19 cellular contexts compared by ENCODE assay signal in the genomic region with DNA sequence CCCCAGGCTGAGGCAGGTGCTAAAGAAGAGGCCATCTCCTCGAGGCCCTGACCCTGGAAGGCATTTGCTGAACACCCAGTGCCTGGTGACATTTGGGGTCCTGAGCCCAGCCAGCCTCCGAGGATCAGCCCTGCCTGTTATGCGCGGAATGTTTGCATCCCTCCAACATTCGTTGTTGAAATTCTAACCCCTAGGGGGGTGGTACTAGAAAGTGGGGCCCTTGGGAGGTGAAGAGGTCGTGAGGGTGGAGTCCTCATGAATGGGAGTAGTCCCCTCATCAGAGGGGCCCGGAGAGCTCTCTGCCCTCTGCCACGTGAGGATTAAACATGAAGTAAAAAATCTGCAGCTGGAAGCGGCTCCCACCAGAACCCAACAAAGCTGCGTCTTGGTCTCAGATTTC. TPM values are rescaled to one million over a fixed set of nuclear protein-coding genes. Genes with fewer than 3 reads are reported as not detected.
A peak's percentile ranks its signal among the peaks of the same experiment; 100 is the strongest.
DNase-seq lines count a peak whose midpoint lies in the region; ATAC-seq and TF ChIP-seq lines count a peak whose summit lies in the region.
"Had no signal": no experiment of that assay in that cellular context is flagged by ENCODE, and none has a peak within 500 bp of the region (broad histone marks: within the 10 kb centered on the region; RNA-seq: fewer than 3 reads in every experiment).

No MANE protein-coding gene starts in this region.

- H3K27me3 ChIP-seq in GM23338 (ENCODE audit: insufficient read depth) (no peaks in the 10 kb centered on the region), A673 (replicated peaks; ENCODE audit: insufficient read depth, low read depth, low read length, poor library complexity) (no peaks in the 10 kb centered on the region)

- H3K9me3 Mint-ChIP-seq in GM23338 (peaks cover 13% of the 10 kb centered on the region), brain (peaks cover 13 to 23% (median 21%) of the 10 kb centered on the region in 5 experiments), mesothelial cell of epicardium (peaks cover 17% of the 10 kb centered on the region)
- H3K9me3 Mint-ChIP-seq: HFFc6 had no signal

- TF ChIP-seq CTCF in GM23338 (conservative IDR thresholded peaks at IDR 0.05; ENCODE audit: low read depth in 2 of 2), result no peak
- TF ChIP-seq CTCF in brain (conservative IDR thresholded peaks at IDR 0.05), result no peak
- TF ChIP-seq CTCF in mesothelial cell of epicardium (IDR thresholded peaks at IDR 0.05; ENCODE audit: unreplicated experiment), result no peak
- TF ChIP-seq CTCF in A673 (conservative IDR thresholded peaks at IDR 0.05; ENCODE audit: low read depth, low read length), result no peak

- no TSS peak for BruUV-seq in A673 (replicated peaks; lab: Mats Ljungman, UMichigan)

- ATAC-seq in GM23338 (peak; percentile 55), sciatic nerve (peak; percentile 10)

- H3K4me3 Mint-ChIP-seq in GM23338, result no peak overlapping the region
- H3K4me3 Mint-ChIP-seq in brain, result peak overlapping the region in 1 of 5 experiments; percentile 40
- H3K4me3 Mint-ChIP-seq in mesothelial cell of epicardium, result no peak overlapping the region
- H3K4me3 Mint-ChIP-seq: CD4-positive, alpha-beta memory T cell; HFFc6; IgD-negative memory B cell had no signal

- peak overlapping the region; percentile 81 for H2AFZ ChIP-seq in GM23338
- H2AFZ ChIP-seq: GM23248 had no signal

- H3K4me1 Mint-ChIP-seq in GM23338 (peaks cover 8% of the 10 kb centered on the region), brain (peaks cover 36% of the 10 kb centered on the region), mesothelial cell of epicardium (peaks cover 8% of the 10 kb centered on the region)
- H3K4me1 Mint-ChIP-seq: CD4-positive, alpha-beta memory T cell; IgD-negative memory B cell had no signal

- H3K4me3 ChIP-seq in GM23338 (no peak overlapping the region), A673 (ENCODE audit: low read depth, low read length, poor library complexity, severe bottlenecking) (no peak overlapping the region)
- H3K4me3 ChIP-seq: A549, GM23248, HAP-1 had no signal

- H4K20me1 ChIP-seq in GM23338 (replicated peaks; ENCODE audit: insufficient read depth), result no peaks in the 10 kb centered on the region

- H3K4me1 ChIP-seq in GM23338 (ENCODE audit: insufficient read depth), result peaks cover 9% of the 10 kb centered on the region; the same call in 1 of the 2 replicates
- H3K4me1 ChIP-seq in A673 (ENCODE audit: insufficient read depth, low read length, poor library complexity, severe bottlenecking), result peaks cover 4% of the 10 kb centered on the region
- H3K4me1 ChIP-seq: A549, HAP-1 had no signal

- no peaks in the 10 kb centered on the region for H3K36me3 Mint-ChIP-seq in GM23338 (ENCODE audit: low read depth)
- no peaks in the 10 kb centered on the region for H3K36me3 Mint-ChIP-seq in brain
- no peaks in the 10 kb centered on the region for H3K36me3 Mint-ChIP-seq in mesothelial cell of epicardium
- H3K36me3 Mint-ChIP-seq: CD4-positive, alpha-beta memory T cell had no signal

- H3F3A ChIP-seq in GM23338 (replicated peaks; ENCODE audit: low read depth), result no peaks in the 10 kb centered on the region

- H3K27ac ChIP-seq in GM23338 (ENCODE audit: low read depth) (no peak overlapping the region), A673 (ENCODE audit: low read depth, low read length, poor library complexity, severe bottlenecking) (no peak overlapping the region)
- H3K27ac ChIP-seq: A549, GM23248 had no signal

- H3K79me2 ChIP-seq in GM23338 (replicated peaks; ENCODE audit: insufficient read depth), result no peaks in the 10 kb centered on the region

- H3K4me2 ChIP-seq in GM23338, result no peak overlapping the region
- H3K4me2 ChIP-seq: A549, SK-N-SH had no signal

- peaks cover 3% of the 10 kb centered on the region for H3K9me3 ChIP-seq in A673 (ENCODE audit: low read depth, low read length, poor library complexity, severe bottlenecking)
- H3K9me3 ChIP-seq: A549, SK-N-SH had no signal

- POLR2A ChIA-PET in A673 (lab: Charles Lee; ENCODE audit: low non-redundant PET), result no interaction called here

- H3K27ac Mint-ChIP-seq in GM23338, result no peak overlapping the region
- H3K27ac Mint-ChIP-seq in brain, result peak overlapping the region in 3 of 5 experiments; percentile 44 to 93 (median 73)
- H3K27ac Mint-ChIP-seq in mesothelial cell of epicardium, result peak overlapping the region; percentile 23
- H3K27ac Mint-ChIP-seq: CD4-positive, alpha-beta memory T cell; HFFc6; IgD-negative memory B cell had no signal

- peak; percentile 70 for DNase-seq in GM23338 (ENCODE audit: low spot score)
- no peak for DNase-seq in mesothelial cell of epicardium (ENCODE audit: low spot score in 2 of 2, unreplicated experiment in 2 of 2)
- no peak for DNase-seq in sciatic nerve (ENCODE audit: low spot score)
- DNase-seq in A673 (ENCODE audit: low spot score), result no peak
- DNase-seq in kidney tubule cell (ENCODE audit: low spot score), result no peak
- no peak for DNase-seq in inferior parietal cortex (ENCODE audit: extremely low spot score)
- DNase-seq: COR-L47, HFFc6, NCI-H1048, NCI-H1694, NCI-H2081, NCI-H774 had no signal

- peaks cover 4% of the 10 kb centered on the region for H3K27me3 Mint-ChIP-seq in GM23338 (ENCODE audit: insufficient read depth, low read depth, poor library complexity)
- H3K27me3 Mint-ChIP-seq in brain, result peaks cover 9% of the 10 kb centered on the region
- H3K27me3 Mint-ChIP-seq in mesothelial cell of epicardium (ENCODE audit: low read depth), result peaks cover 23% of the 10 kb centered on the region

- intact Hi-C loops in sciatic nerve (cut with DNase I), result no loop called here
- intact Hi-C loops in A673 (cut with micrococcal nuclease; ENCODE audit: unreplicated experiment), result no loop called here

- H3K36me3 ChIP-seq in GM23338 (ENCODE audit: insufficient read depth) (no peaks in the 10 kb centered on the region), A673 (ENCODE audit: insufficient read depth, low read length, poor library complexity, severe bottlenecking) (no peaks in the 10 kb centered on the region)
- H3K36me3 ChIP-seq: HAP-1 had no signal

- CTCF ChIA-PET in A673 (lab: Charles Lee), result interaction anchor here (0.5 to 0.7 kb wide), 2 partner anchors 53 to 109 kb away, joined by 3 to 4 read pairs; no protein-coding TSS in a partner anchor

- H3K9me2 ChIP-seq in GM23338 (ENCODE audit: insufficient read depth), result no peaks in the 10 kb centered on the region
- H3K9me2 ChIP-seq: SK-N-SH had no signal

TF ChIP-seq in GM23338, 12 proteins besides CTCF, POLR2A, EP300 and RAD21:
- TF ChIP-seq STAT1 (IDR thresholded peaks at IDR 0.05; ENCODE audit: unreplicated experiment) (no peak), EZH2 (IDR thresholded peaks at IDR 0.05; ENCODE audit: low read depth, unreplicated experiment) (no peak)

RNA-seq across cellular contexts. Expression of gene SEPTIN5, which starts 35.4 kb away (rescaled TPM):
- total RNA-seq in GM23338 (2014; rRNA removed; shearing (Covaris generic)), result 7.7 and 17.2 TPM in 2 replicates
- polyA plus RNA-seq in GM23338 (2016; fragmentation: Nextera tagmentation; extraction: Ambion mirVana) (4.3 and 5.6 TPM in 2 replicates), brain (ENCODE audit: insufficient read depth, low read depth, low replicate concordance) (290 TPM)
- total RNA-seq in mesothelial cell of epicardium (32.2 to 42.1 TPM (median 36.2 TPM) in 3 replicates), sciatic nerve (22.5 TPM), A673 (2021) (50.4 and 58.9 TPM in 2 replicates)
- total RNA-seq: CD4-positive, alpha-beta memory T cell had no signal
- polyA plus RNA-seq: CD4-positive, alpha-beta memory T cell had no signal

RNA-seq across cellular contexts. Expression of gene GP1BB, which starts 44.4 kb away (rescaled TPM):
- 1.3 TPM in 1 of 2 replicates, not detected in the other for total RNA-seq in GM23338 (2014; rRNA removed; shearing (Covaris generic))
- 0.53 and 1.1 TPM in 2 replicates for polyA plus RNA-seq in GM23338 (2016; fragmentation: Nextera tagmentation; extraction: Ambion mirVana)
- 46.2 TPM for polyA plus RNA-seq in brain (ENCODE audit: insufficient read depth, low read depth, low replicate concordance)
- total RNA-seq in mesothelial cell of epicardium, result 1.4 to 5.7 TPM (median 4.4 TPM) in 3 replicates
- total RNA-seq in sciatic nerve, result 4.1 TPM
- 12.6 and 13.3 TPM in 2 replicates for total RNA-seq in A673 (2021)
- total RNA-seq: CD4-positive, alpha-beta memory T cell had no signal
- polyA plus RNA-seq: CD4-positive, alpha-beta memory T cell had no signal
